1 cellular context compared by ENCODE assay signal in genomic region chr16:30896890-30897730, GRCh38.
TF ChIP-seq lines count a peak whose summit lies in the region.

No MANE protein-coding gene starts in this region.

TF ChIP-seq in K562, 482 proteins besides CTCF, POLR2A, EP300 and RAD21 (continued from another document and continues in another):
- TF ChIP-seq, protein P1, sequence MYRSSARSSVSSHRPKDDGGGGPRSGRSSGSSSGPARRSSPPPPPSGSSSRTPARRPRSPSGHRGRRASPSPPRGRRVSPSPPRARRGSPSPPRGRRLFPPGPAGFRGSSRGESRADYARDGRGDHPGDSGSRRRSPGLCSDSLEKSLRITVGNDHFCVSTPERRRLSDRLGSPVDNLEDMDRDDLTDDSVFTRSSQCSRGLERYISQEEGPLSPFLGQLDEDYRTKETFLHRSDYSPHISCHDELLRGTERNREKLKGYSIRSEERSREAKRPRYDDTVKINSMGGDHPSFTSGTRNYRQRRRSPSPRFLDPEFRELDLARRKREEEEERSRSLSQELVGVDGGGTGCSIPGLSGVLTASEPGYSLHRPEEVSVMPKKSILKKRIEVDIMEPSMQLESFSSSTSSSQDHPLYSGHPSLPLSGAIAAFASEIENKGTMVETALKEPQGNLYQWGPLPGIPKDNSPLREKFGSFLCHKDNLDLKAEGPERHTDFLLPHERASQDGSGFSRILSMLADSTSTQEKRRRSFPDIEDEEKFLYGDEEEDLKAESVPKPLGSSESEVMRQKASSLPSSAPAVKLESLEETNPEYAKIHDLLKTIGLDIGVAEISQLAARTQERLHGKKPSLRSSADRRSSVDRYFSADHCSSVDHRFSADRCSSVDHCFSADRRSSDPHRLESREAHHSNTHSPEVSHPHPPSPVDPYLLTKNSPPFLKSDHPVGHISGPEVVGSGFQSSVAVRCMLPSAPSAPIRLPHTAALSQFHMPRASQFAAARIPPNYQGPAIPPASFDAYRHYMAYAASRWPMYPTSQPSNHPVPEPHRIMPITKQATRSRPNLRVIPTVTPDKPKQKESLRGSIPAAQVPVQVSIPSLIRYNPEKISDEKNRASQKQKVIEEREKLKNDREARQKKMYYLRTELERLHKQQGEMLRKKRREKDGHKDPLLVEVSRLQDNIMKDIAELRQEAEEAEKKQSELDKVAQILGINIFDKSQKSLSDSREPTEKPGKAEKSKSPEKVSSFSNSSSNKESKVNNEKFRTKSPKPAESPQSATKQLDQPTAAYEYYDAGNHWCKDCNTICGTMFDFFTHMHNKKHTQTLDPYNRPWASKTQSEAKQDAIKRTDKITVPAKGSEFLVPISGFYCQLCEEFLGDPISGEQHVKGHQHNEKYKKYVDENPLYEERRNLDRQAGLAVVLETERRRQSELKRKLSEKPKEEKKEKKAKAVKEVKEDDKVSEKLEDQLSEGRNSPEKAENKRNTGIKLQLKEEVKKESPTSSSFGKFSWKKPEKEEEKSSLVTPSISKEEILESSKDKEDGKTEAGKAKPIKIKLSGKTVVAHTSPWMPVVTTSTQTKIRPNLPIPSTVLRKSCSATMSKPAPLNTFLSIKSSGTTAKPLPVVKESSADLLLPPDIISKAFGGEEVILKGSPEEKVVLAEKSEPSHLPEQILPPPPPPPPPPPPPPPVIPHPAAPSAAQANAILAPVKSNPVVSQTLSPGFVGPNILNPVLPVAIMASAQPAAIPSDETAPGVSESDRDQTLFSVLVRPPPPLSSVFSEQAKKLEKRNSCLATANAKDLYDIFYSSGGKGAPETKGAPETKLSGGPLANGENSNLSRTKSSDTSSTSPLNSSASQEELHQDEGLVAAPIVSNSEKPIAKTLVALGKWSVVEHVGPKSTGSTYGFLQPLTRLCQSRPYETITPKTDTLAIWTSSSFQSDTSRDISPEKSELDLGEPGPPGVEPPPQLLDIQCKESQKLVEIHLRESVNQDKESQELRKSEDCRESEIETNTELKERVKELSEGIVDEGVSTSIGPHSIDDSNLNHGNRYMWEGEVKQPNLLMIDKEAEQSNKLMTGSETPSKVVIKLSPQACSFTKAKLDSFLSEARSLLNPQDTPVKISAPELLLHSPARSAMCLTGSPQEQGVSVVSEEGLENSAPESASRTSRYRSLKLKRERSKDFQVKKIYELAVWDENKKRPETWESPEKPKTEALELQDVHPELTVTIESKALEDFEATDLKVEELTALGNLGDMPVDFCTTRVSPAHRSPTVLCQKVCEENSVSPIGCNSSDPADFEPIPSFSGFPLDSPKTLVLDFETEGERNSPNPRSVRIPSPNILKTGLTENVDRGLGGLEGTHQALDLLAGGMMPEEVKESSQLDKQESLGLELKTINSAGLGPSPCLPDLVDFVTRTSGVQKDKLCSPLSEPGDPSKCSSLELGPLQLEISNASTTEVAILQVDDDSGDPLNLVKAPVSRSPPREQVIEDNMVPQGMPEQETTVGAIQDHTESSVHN (IDR thresholded peaks at IDR 0.05; ENCODE audit: borderline replicate concordance in 1 of 2, low read depth in 1 of 2): no peak
- TF ChIP-seq ZNF224 (CRISPR knock-in tag; IDR thresholded peaks at IDR 0.05): no peak
- TF ChIP-seq ZBTB17 (CRISPR knock-in tag; IDR thresholded peaks at IDR 0.05): no peak
- TF ChIP-seq, protein P2, sequence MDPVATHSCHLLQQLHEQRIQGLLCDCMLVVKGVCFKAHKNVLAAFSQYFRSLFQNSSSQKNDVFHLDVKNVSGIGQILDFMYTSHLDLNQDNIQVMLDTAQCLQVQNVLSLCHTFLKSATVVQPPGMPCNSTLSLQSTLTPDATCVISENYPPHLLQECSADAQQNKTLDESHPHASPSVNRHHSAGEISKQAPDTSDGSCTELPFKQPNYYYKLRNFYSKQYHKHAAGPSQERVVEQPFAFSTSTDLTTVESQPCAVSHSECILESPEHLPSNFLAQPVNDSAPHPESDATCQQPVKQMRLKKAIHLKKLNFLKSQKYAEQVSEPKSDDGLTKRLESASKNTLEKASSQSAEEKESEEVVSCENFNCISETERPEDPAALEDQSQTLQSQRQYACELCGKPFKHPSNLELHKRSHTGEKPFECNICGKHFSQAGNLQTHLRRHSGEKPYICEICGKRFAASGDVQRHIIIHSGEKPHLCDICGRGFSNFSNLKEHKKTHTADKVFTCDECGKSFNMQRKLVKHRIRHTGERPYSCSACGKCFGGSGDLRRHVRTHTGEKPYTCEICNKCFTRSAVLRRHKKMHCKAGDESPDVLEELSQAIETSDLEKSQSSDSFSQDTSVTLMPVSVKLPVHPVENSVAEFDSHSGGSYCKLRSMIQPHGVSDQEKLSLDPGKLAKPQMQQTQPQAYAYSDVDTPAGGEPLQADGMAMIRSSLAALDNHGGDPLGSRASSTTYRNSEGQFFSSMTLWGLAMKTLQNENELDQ (CRISPR knock-in tag; IDR thresholded peaks at IDR 0.05; ENCODE audit: borderline replicate concordance): no peak
- no peak for TF ChIP-seq THRAP3 (IDR thresholded peaks at IDR 0.05; ENCODE audit: borderline replicate concordance)
- TF ChIP-seq PHTF2 (CRISPR knock-in tag; IDR thresholded peaks at IDR 0.05): no peak
- TF ChIP-seq, protein P3, sequence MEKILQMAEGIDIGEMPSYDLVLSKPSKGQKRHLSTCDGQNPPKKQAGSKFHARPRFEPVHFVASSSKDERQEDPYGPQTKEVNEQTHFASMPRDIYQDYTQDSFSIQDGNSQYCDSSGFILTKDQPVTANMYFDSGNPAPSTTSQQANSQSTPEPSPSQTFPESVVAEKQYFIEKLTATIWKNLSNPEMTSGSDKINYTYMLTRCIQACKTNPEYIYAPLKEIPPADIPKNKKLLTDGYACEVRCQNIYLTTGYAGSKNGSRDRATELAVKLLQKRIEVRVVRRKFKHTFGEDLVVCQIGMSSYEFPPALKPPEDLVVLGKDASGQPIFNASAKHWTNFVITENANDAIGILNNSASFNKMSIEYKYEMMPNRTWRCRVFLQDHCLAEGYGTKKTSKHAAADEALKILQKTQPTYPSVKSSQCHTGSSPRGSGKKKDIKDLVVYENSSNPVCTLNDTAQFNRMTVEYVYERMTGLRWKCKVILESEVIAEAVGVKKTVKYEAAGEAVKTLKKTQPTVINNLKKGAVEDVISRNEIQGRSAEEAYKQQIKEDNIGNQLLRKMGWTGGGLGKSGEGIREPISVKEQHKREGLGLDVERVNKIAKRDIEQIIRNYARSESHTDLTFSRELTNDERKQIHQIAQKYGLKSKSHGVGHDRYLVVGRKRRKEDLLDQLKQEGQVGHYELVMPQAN (IDR thresholded peaks at IDR 0.05; ENCODE audit: borderline replicate concordance): no peak
- no peak for TF ChIP-seq ZNF124 (CRISPR knock-in tag; IDR thresholded peaks at IDR 0.05)
- no peak for TF ChIP-seq MXD1 (CRISPR knock-in tag; IDR thresholded peaks at IDR 0.05; ENCODE audit: borderline replicate concordance, poor library complexity, severe bottlenecking)
- no peak for TF ChIP-seq PHB (CRISPR knock-in tag; IDR thresholded peaks at IDR 0.05)
- TF ChIP-seq ARID3A (IDR thresholded peaks at IDR 0.05; ENCODE audit: borderline replicate concordance, low read depth, low read length): no peak
- no peak for TF ChIP-seq ELF2 (CRISPR knock-in tag; IDR thresholded peaks at IDR 0.05)
- no peak for TF ChIP-seq MECOM (CRISPR knock-in tag; IDR thresholded peaks at IDR 0.05)
- TF ChIP-seq STAT6 (CRISPR knock-in tag; IDR thresholded peaks at IDR 0.05): no peak
- no peak for TF ChIP-seq HMGN3 (IDR thresholded peaks at IDR 0.05; ENCODE audit: borderline replicate concordance, extremely low read depth, insufficient read length, low read depth, low read length)
- peak; percentile 79 for TF ChIP-seq POLR2AphosphoS5 (IDR thresholded peaks at IDR 0.05; ENCODE audit: control insufficient read depth, insufficient read depth, low read depth, low read length)
- no peak for TF ChIP-seq KLF10 (CRISPR knock-in tag; IDR thresholded peaks at IDR 0.05)
- no peak for TF ChIP-seq SNIP1 (IDR thresholded peaks at IDR 0.05; ENCODE audit: low read depth)
- no peak for TF ChIP-seq RBM15 (IDR thresholded peaks at IDR 0.05; ENCODE audit: insufficient read depth, low read length)
- no peak for TF ChIP-seq NONO (IDR thresholded peaks at IDR 0.05; ENCODE audit: low read depth in 2 of 2, low read length in 1 of 2)
- no peak for TF ChIP-seq SP2 (IDR thresholded peaks at IDR 0.05; ENCODE audit: extremely low read depth, low read depth, low read length, poor library complexity, severe bottlenecking)
- no peak for TF ChIP-seq FOXO4 (CRISPR knock-in tag; IDR thresholded peaks at IDR 0.05)
- TF ChIP-seq MAFF (IDR thresholded peaks at IDR 0.05; ENCODE audit: low read length): no peak
- TF ChIP-seq MAZ (CRISPR knock-in tag; conservative IDR thresholded peaks at IDR 0.05 in 1 of 2, IDR thresholded peaks at IDR 0.05 in 1 of 2): peak in 1 of 2 experiments; percentile 65; a peak in 2 of 4 replicates
- no peak for TF ChIP-seq GATAD2B (IDR thresholded peaks at IDR 0.05; ENCODE audit: borderline replicate concordance)
- TF ChIP-seq ZNF436 (CRISPR knock-in tag; IDR thresholded peaks at IDR 0.05): no peak
- no peak for TF ChIP-seq CEBPG (CRISPR knock-in tag; IDR thresholded peaks at IDR 0.05)
- TF ChIP-seq CEBPG (tag; conservative IDR thresholded peaks at IDR 0.05 in 1 of 2, IDR thresholded peaks at IDR 0.05 in 1 of 2): no peak
- TF ChIP-seq SOX6 (IDR thresholded peaks at IDR 0.05): no peak
- no peak for TF ChIP-seq HDAC8 (tag; IDR thresholded peaks at IDR 0.05)
- no peak for TF ChIP-seq HOMEZ (CRISPR knock-in tag; IDR thresholded peaks at IDR 0.05)
- no peak for TF ChIP-seq IRF9 (tag; IDR thresholded peaks at IDR 0.05)
- no peak for TF ChIP-seq LCOR (CRISPR knock-in tag; IDR thresholded peaks at IDR 0.05)
